In genomic region chr21:36482181-36482580, GRCh38 we compare ENCODE assay signal across 11 cellular contexts. TPM values are rescaled to one million over a fixed set of nuclear protein-coding genes. Genes with fewer than 3 reads are reported as not detected.
"Had no signal": no experiment of that assay in that cellular context is flagged by ENCODE, and none has a peak within 500 bp of the region (broad histone marks: within the 10 kb centered on the region; RNA-seq: fewer than 3 reads in every experiment).

No MANE protein-coding gene starts in this region.

- H3K27ac ChIP-seq: HL-60 had no signal

- H3K4me2 ChIP-seq: GM23338 had no signal

- DNase-seq: H9, HCEC 1CT, HFFc6, IMR-90, KG1 had no signal

- ATAC-seq: GM23338, K562 had no signal

- FAIRE-seq: H1, H54, K562 had no signal

- H2AFZ ChIP-seq: GM23338 had no signal

- H3K4me3 ChIP-seq: GM23338, K562 had no signal

RNA-seq across cellular contexts. Expression of gene CLDN14, which starts 2.3 kb away (rescaled TPM):
- total RNA-seq: GM23338, H1, H9, HT1080, IMR-90, K562 had no signal
- polyA plus RNA-seq: GM23338, IMR-90, K562 had no signal
